14 cellular contexts compared by ENCODE assay signal in genomic region chr22:46515208-46516111, GRCh38. TPM values are rescaled to one million over a fixed set of nuclear protein-coding genes. Genes with fewer than 3 reads are reported as not detected.
DNase-seq lines count a peak whose midpoint lies in the region; ATAC-seq and TF ChIP-seq lines count a peak whose summit lies in the region.
"Had no signal": no experiment of that assay in that cellular context is flagged by ENCODE, and none has a peak within 500 bp of the region (broad histone marks: within the 10 kb centered on the region; RNA-seq: fewer than 3 reads in every experiment).

No MANE protein-coding gene starts in this region.

- TF ChIP-seq POLR2A in body of pancreas (IDR thresholded peaks at IDR 0.05) (no peak), stomach (IDR thresholded peaks at IDR 0.05) (no peak)

- H3K36me3 ChIP-seq in BLaER1 treated with 17β-estradiol and CSF1 and Interleukin-3, amounts not matched to agents 10 nM and 100 nM, result no peaks in the 10 kb centered on the region
- H3K36me3 ChIP-seq in HUES64 (ENCODE audit: insufficient read depth, low read length) (no peaks in the 10 kb centered on the region), brain microvascular endothelial cell (replicated peaks) (no peaks in the 10 kb centered on the region), body of pancreas (replicated peaks in 1 of 2; ENCODE audit: insufficient read depth in 1 of 2, low read depth in 2 of 2) (no peaks in the 10 kb centered on the region), stomach (no peaks in the 10 kb centered on the region)

- peak overlapping the region in 9 of 11 experiments; percentile 15 to 55 (median 33); a peak in 14 of 22 replicates for H3K4me2 ChIP-seq in BLaER1 treated with 17β-estradiol and CSF1 and Interleukin-3, amounts not matched to agents 10 nM and 100 nM

- no peaks in the 10 kb centered on the region for H3K9me3 ChIP-seq in BLaER1 treated with 17β-estradiol and CSF1 and Interleukin-3, amounts not matched to agents 10 nM and 100 nM (replicated peaks in 1 of 11)
- no peaks in the 10 kb centered on the region for H3K9me3 ChIP-seq in HUES64 (ENCODE audit: insufficient read depth, low read depth, low read length)
- no peaks in the 10 kb centered on the region for H3K9me3 ChIP-seq in body of pancreas
- H3K9me3 ChIP-seq in stomach, result no peaks in the 10 kb centered on the region

- H3K27ac ChIP-seq in BLaER1 treated with 17β-estradiol and CSF1 and Interleukin-3, amounts not matched to agents 10 nM and 100 nM, result no peak overlapping the region
- H3K27ac ChIP-seq in HUES64 (ENCODE audit: low read depth, low read length), result peak overlapping the region; percentile 36; the same call in 1 of the 2 replicates
- no peak overlapping the region for H3K27ac ChIP-seq in brain microvascular endothelial cell
- no peak overlapping the region for H3K27ac ChIP-seq in body of pancreas
- H3K27ac ChIP-seq in stomach, result no peak overlapping the region

- DNase-seq in brain microvascular endothelial cell (peak; percentile 57), kidney tubule cell (ENCODE audit: low spot score) (peak; percentile 59), body of pancreas (no peak), NCI-H1417 treated with DMSO at 0.1 percent for 48 hours (lab: John Stamatoyannopoulos, UW) (no peak), stomach (no peak)
- DNase-seq in stimulated activated CD4-positive, alpha-beta T cell treated with anti-CD3 and anti-CD28 coated beads, Interleukin-2, amount 100 ng/mL, for 24 hours, result no peak
- DNase-seq: activated naive CD4-positive, alpha-beta T cell treated with Interleukin-2 at 50 U/mL for 16 hours; AML-193; NCI-H146; NCI-H524 treated with DMSO at 0.1 percent for 48 hours; T-helper 9 cell had no signal

- no peak for ATAC-seq in body of pancreas
- ATAC-seq: Right ventricle myocardium inferior had no signal

- in situ Hi-C loops in brain microvascular endothelial cell (cut with HindIII; ENCODE audit: low pct_ligation_motif_present, low sequenced_read_pairs), result no loop called here

- TF ChIP-seq CTCF in brain microvascular endothelial cell (IDR thresholded peaks at IDR 0.05; ENCODE audit: low read depth, low read length, missing control alignments) (no peak), body of pancreas (IDR thresholded peaks at IDR 0.05) (no peak), stomach (IDR thresholded peaks at IDR 0.05) (no peak)

- intact Hi-C loops in body of pancreas (cut with DNase I) (no loop called here), stomach (cut with DNase I; ENCODE audit: low total_unique reads) (no loop called here)

- peaks cover 12 to 55% (median 44%) of the 10 kb centered on the region in 10 experiments for H3K4me1 ChIP-seq in BLaER1 treated with 17β-estradiol and CSF1 and Interleukin-3, amounts not matched to agents 10 nM and 100 nM
- H3K4me1 ChIP-seq in HUES64 (ENCODE audit: insufficient read depth, low read length) (peaks cover 17% of the 10 kb centered on the region; the same call in 1 of the 2 replicates), body of pancreas (no peaks in the 10 kb centered on the region), stomach (no peaks in the 10 kb centered on the region)

- H3K27me3 ChIP-seq in BLaER1 treated with 17β-estradiol and CSF1 and Interleukin-3, amounts not matched to agents 10 nM and 100 nM, result peaks cover 0 to 18% (median 0%) of the 10 kb centered on the region in 11 experiments; a peak in 8 of 22 replicates
- H3K27me3 ChIP-seq in HUES64 (ENCODE audit: insufficient read depth, low read length) (no peaks in the 10 kb centered on the region), brain microvascular endothelial cell (replicated peaks) (no peaks in the 10 kb centered on the region), body of pancreas (no peaks in the 10 kb centered on the region), stomach (no peaks in the 10 kb centered on the region)

- H3K9ac ChIP-seq in BLaER1 treated with 17β-estradiol and CSF1 and Interleukin-3, amounts not matched to agents 10 nM and 100 nM, result no peak overlapping the region
- peak overlapping the region; percentile 40; the same call in 1 of the 2 replicates for H3K9ac ChIP-seq in HUES64 (ENCODE audit: low read depth, low read length)

- peaks cover 0 to 26% (median 0%) of the 10 kb centered on the region in 11 experiments; a peak in 5 of 22 replicates for H4K20me1 ChIP-seq in BLaER1 treated with 17β-estradiol and CSF1 and Interleukin-3, amounts not matched to agents 10 nM and 100 nM

- H3K4me3 ChIP-seq in BLaER1 treated with 17β-estradiol and CSF1 and Interleukin-3, amounts not matched to agents 10 nM and 100 nM, result no peak overlapping the region
- H3K4me3 ChIP-seq in HUES64 (ENCODE audit: low read length), result no peak overlapping the region
- H3K4me3 ChIP-seq in brain microvascular endothelial cell (ENCODE audit: low read depth, low read length), result no peak overlapping the region
- H3K4me3 ChIP-seq in body of pancreas, result no peak overlapping the region
- H3K4me3 ChIP-seq in stomach, result no peak overlapping the region

- no peak for TF ChIP-seq EP300 in stomach (IDR thresholded peaks at IDR 0.05)

- WGBS in HUES64, result 81% methylated on average over 8 of the region's 10 CpGs
- WGBS in body of pancreas, 2 donors, result 78 to 84% methylated on average over 7 to 10 of the region's 10 CpGs
- 83 to 89% (median 88%) methylated on average over 10 of the region's 10 CpGs for WGBS in stomach, 5 donors

RNA-seq across cellular contexts. Expression of gene CELSR1, which starts 22.0 kb away (rescaled TPM):
- 9.0 TPM for polyA plus RNA-seq in HUES64 (2013, experiment 1 of 2)
- polyA plus RNA-seq in HUES64 (2013, experiment 2 of 2), result 10.1 TPM
- total RNA-seq in body of pancreas, result 1 to 10 TPM in 1 of 2 donors, under 1 TPM in 1; 0.66 to 3.6 TPM
- total RNA-seq in stomach, result 10 to 100 TPM in 4 of 5 donors, under 1 TPM in 1; 0.29 to 78.2 (median 29.8) TPM
- 10 to 100 TPM in 1 of 3 donors, 1 to 10 TPM in 2; 1.8 to 15.7 (median 4.6) TPM for polyA plus RNA-seq in stomach

Comparison
In these comparisons a context has a peak if more than half of its experiments do, and no peak if none do; other contexts are left out.
1. DNase-seq: peak in brain microvascular endothelial cell (single experiment) and kidney tubule cell (single experiment); none in body of pancreas (0 of 4), NCI-H1417 treated with DMSO at 0.1 percent for 48 hours (single experiment), stomach (single experiment) and stimulated activated CD4-positive, alpha-beta T cell treated with anti-CD3 and anti-CD28 coated beads, Interleukin-2, amount 100 ng/mL, for 24 hours (0 of 2).